ENCODE assay signal across 11 cellular contexts in the genomic region with DNA sequence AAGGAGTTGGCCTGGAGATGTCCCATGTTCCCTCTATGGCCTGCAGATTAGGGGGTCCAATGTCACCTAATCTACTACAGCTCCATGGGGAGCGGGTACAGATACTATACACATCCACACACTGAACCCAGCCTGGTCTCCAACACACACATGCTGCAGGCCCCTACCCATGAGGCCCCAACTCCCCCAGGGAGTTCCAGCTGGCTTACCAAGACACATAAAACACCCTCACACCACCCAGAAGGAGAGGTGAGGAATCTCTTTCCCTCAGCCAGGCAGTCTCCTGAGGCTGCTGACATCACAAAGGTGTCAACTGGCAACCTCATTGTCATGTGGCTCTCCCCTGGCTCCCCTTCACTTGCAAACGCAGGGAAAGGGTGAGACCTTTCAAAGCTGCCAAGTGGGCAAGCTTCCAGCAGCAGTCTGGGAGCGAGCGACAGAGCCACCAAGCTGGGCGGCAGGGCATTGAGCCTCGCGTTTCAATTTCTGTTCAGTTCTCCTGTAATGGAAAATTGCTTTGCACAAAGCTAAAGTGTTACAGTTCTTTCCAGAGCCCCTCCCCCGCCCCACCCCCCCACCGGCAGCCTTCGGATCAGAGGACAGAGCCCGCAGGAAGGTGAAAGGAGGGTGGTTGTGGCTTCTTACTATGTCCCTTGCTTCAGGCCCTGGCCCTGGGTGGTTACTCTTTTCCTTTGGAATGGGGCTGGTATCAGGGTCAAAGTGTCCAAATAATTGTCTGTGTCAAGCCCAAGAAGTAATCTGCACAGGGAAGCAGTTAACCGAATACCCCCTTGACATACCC. TPM values are rescaled to one million over a fixed set of nuclear protein-coding genes. Genes with fewer than 3 reads are reported as not detected.
DNase-seq lines count a peak whose midpoint lies in the region; ATAC-seq, FAIRE-seq and TF ChIP-seq lines count a peak whose summit lies in the region.
"Had no signal": no experiment of that assay in that cellular context is flagged by ENCODE, and none has a peak within 500 bp of the region (broad histone marks: within the 10 kb centered on the region; RNA-seq: fewer than 3 reads in every experiment).

A gene with protein sequence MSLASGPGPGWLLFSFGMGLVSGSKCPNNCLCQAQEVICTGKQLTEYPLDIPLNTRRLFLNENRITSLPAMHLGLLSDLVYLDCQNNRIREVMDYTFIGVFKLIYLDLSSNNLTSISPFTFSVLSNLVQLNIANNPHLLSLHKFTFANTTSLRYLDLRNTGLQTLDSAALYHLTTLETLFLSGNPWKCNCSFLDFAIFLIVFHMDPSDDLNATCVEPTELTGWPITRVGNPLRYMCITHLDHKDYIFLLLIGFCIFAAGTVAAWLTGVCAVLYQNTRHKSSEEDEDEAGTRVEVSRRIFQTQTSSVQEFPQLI (plus strand): TSS at position 350 of the 802 bp plus-strand sequence. CDS start 297 bp downstream, at position 647.

- no peak within 1 kb of the TSS for H3K27ac Mint-ChIP-seq in stimulated activated naive CD8-positive, alpha-beta T cell treated with anti-CD3 and anti-CD28 coated beads, Interleukin-15, amount 100 ng/mL, for 72 hours

- no peak within 1 kb of the TSS for H3K4me2 ChIP-seq in K562 (ENCODE audit: insufficient read depth, low read length)

- intact Hi-C loops in K562 (cut with micrococcal nuclease) (loop anchor here (5.0 kb wide), 1 partner anchor 42 kb away; no protein-coding TSS in a partner anchor), aorta (cut with DNase I) (no loop called here)

- DNase-seq in stimulated activated naive CD8-positive, alpha-beta T cell treated with anti-CD3 and anti-CD28 coated beads, Interleukin-15, amount 100 ng/mL, for 72 hours: no peak
- no peak for DNase-seq in stimulated activated naive CD8-positive, alpha-beta T cell treated with anti-CD3 and anti-CD28 coated beads, Interleukin-15, Interleukin-2, amounts not matched to agents 100 U/mL and 50 U/mL, for 24 hours
- DNase-seq in K562 (ENCODE audit: extremely low read depth in 1 of 4, low spot score in 3 of 4) (no peak), left lobe of liver (ENCODE audit: low spot score) (peak; percentile 81), aorta (peak in 1 of 2 donors; percentile 60), ACHN (no peak)
- DNase-seq: activated CD4-positive, alpha-beta T cell treated with anti-CD3 and anti-CD28 coated beads for 1 hour had no signal

- H3K9me3 ChIP-seq in K562 (replicated peaks; ENCODE audit: control insufficient read depth, insufficient read depth, low read depth, low read length) (no peaks in the 10 kb centered on the region), aorta (ENCODE audit: control insufficient read depth, low read length) (no peaks in the 10 kb centered on the region)

- peaks cover 7% of the 10 kb centered on the region for H3K4me1 Mint-ChIP-seq in stimulated activated naive CD8-positive, alpha-beta T cell treated with anti-CD3 and anti-CD28 coated beads, Interleukin-15, amount 100 ng/mL, for 72 hours

- no peak within 1 kb of the TSS for H3K4me3 Mint-ChIP-seq in stimulated activated naive CD8-positive, alpha-beta T cell treated with anti-CD3 and anti-CD28 coated beads, Interleukin-15, amount 100 ng/mL, for 72 hours

- H3K27ac ChIP-seq in K562 (ENCODE audit: extremely low read depth, low read depth, low read length): no peak within 1 kb of the TSS
- no peak within 1 kb of the TSS for H3K27ac ChIP-seq in aorta (ENCODE audit: low read depth in 1 of 2, low read length in 2 of 2)

- H3K9me1 ChIP-seq in K562 (ENCODE audit: control insufficient read depth, insufficient read depth, low read length): no peaks in the 10 kb centered on the region

- WGBS in K562 (ENCODE audit: insufficient coverage, low coverage, missing lambda C conversion rate): 1% methylated on average over 11 of the region's 12 CpGs
- WGBS in aorta, 2 donors: 16 to 17% methylated on average over 12 of the region's 12 CpGs

- H4K20me1 ChIP-seq in K562 (replicated peaks; ENCODE audit: control insufficient read depth, insufficient read depth, low read length): no peaks in the 10 kb centered on the region; the same call in 1 of the 2 replicates

- H3K9me3 Mint-ChIP-seq in stimulated activated naive CD8-positive, alpha-beta T cell treated with anti-CD3 and anti-CD28 coated beads, Interleukin-15, amount 100 ng/mL, for 72 hours: no peaks in the 10 kb centered on the region

- H3K79me2 ChIP-seq in K562 (ENCODE audit: control insufficient read depth, insufficient read depth, low read length): no peaks in the 10 kb centered on the region

- no peak for TF ChIP-seq POLR2A in K562 (conservative IDR thresholded peaks at IDR 0.05)

- no peak within 1 kb of the TSS for H3K4me3 ChIP-seq in K562
- no peak within 1 kb of the TSS for H3K4me3 ChIP-seq in aorta (ENCODE audit: low read length in 2 of 2)

- H3K27me3 ChIP-seq in K562 (ENCODE audit: control insufficient read depth in 2 of 2, insufficient read depth in 2 of 2, low read length in 2 of 2) (peaks cover 3 to 19% of the 10 kb centered on the region in 2 experiments), aorta (ENCODE audit: control insufficient read depth in 1 of 2, insufficient read depth in 2 of 2, low read length in 1 of 2) (no peaks in the 10 kb centered on the region)

- no peak for FAIRE-seq in K562 (lab: Jason Lieb, UNC)

- H3K9ac ChIP-seq in K562 (ENCODE audit: insufficient read depth in 1 of 2, low read depth in 2 of 2, low read length in 2 of 2): no peak within 1 kb of the TSS

- POLR2A ChIA-PET in K562 (lab: Yijun Ruan, JAX): interaction anchor here (0.6 kb wide), 1 partner anchor 162 kb away, joined by 3 read pairs; no protein-coding TSS in a partner anchor

- TF ChIP-seq EP300 in K562 (IDR thresholded peaks at IDR 0.05; ENCODE audit: low read length): no peak

- H3K4me1 ChIP-seq in K562 (replicated peaks in 1 of 2; ENCODE audit: control insufficient read depth in 2 of 2, insufficient read depth in 2 of 2, low read length in 2 of 2) (no peaks in the 10 kb centered on the region), aorta (ENCODE audit: control insufficient read depth in 1 of 2, insufficient read depth in 2 of 2, low read length in 2 of 2) (peaks cover 0 to 3% of the 10 kb centered on the region in 2 donors)

- CTCF ChIA-PET in K562 (lab: Yijun Ruan, JAX; ENCODE audit: low intra/inter-chr PET ratio): no interaction called here

- in situ Hi-C loops in K562 (cut with MboI): no loop called here
- in situ Hi-C loops in ACHN (cut with HindIII; ENCODE audit: low pct_ligation_motif_present, low pct_unique_long_range_greater_than_20kb, low sequenced_read_pairs): no loop called here

- H3K27me3 Mint-ChIP-seq in stimulated activated naive CD8-positive, alpha-beta T cell treated with anti-CD3 and anti-CD28 coated beads, Interleukin-15, amount 100 ng/mL, for 72 hours: peaks cover 86% of the 10 kb centered on the region

- no peak for TF ChIP-seq RAD21 in K562 (CRISPR knock-in tag; conservative IDR thresholded peaks at IDR 0.05 in 1 of 2, IDR thresholded peaks at IDR 0.05 in 1 of 2)

- TF ChIP-seq CTCF in K562 (IDR thresholded peaks at IDR 0.05 in 2 of 3, conservative IDR thresholded peaks at IDR 0.05 in 1 of 3; ENCODE audit: insufficient read depth in 2 of 3, low read depth in 1 of 3, low read length in 3 of 3): no peak

- no peak within 1 kb of the TSS for H2AFZ ChIP-seq in K562 (ENCODE audit: low read depth, low read length)

- peak; percentile 23 for ATAC-seq in stimulated activated naive CD8-positive, alpha-beta T cell treated with anti-CD3 and anti-CD28 coated beads, Interleukin-15, amount 100 ng/mL, for 72 hours
- no peak for ATAC-seq in stimulated activated naive CD8-positive, alpha-beta T cell treated with anti-CD3 and anti-CD28 coated beads, Interleukin-15, Interleukin-2, amounts not matched to agents 100 U/mL and 50 U/mL, for 24 hours
- ATAC-seq in K562 (peak; percentile 33; the same call in 1 of the 3 replicates), left lobe of liver (peak; percentile 94), aorta (ENCODE audit: low FRiP score) (peak; percentile 51), GM21619 (IDR thresholded peaks at IDR 0.05; ENCODE audit: unreplicated experiment) (no peak), HG03571 (IDR thresholded peaks at IDR 0.05; ENCODE audit: unreplicated experiment) (no peak)

- BruUV-seq in K562 (replicated peaks; lab: Mats Ljungman, UMichigan): no TSS peak

- no peaks in the 10 kb centered on the region for H3K36me3 ChIP-seq in K562 (ENCODE audit: control insufficient read depth, insufficient read depth, low read length)
- no peaks in the 10 kb centered on the region for H3K36me3 ChIP-seq in aorta (ENCODE audit: control insufficient read depth in 1 of 2, insufficient read depth in 2 of 2, low read length in 1 of 2)

TF ChIP-seq in K562, 482 proteins besides CTCF, POLR2A, EP300 and RAD21 (continues in another document):
- TF ChIP-seq ZNF174 (CRISPR knock-in tag; IDR thresholded peaks at IDR 0.05): no peak

RNA-seq across cellular contexts. Expression of the gene that starts here (rescaled TPM):
- total RNA-seq in K562 (2011; cell fraction: chromatin; rRNA removed; ENCODE audit: low replicate concordance): not detected in 2 replicates
- total RNA-seq in K562 (2011; cell fraction: nucleolus; rRNA removed): not detected in 2 replicates
- not detected in 2 replicates for total RNA-seq in K562 (2011; cell fraction: nucleoplasm; rRNA removed)
- not detected in 2 replicates for total RNA-seq in K562 (2014; rRNA removed)
- not detected in 2 replicates for total RNA-seq in K562 (2014; rRNA removed; fragmentation: Illumina TruSeq; extraction: Trizol)
- not detected in 2 replicates for total RNA-seq in K562 (2015; rRNA removed; fragmentation: Illumina TruSeq; extraction: Trizol)
- not detected in 2 replicates for total RNA-seq in K562 (2021)
- polyA plus RNA-seq in K562 (2011; rRNA removed): not detected in 2 replicates
- not detected in 2 replicates for polyA plus RNA-seq in K562 (2011; cell fraction: cytosol; rRNA removed)
- polyA plus RNA-seq in K562 (2011; cell fraction: nucleus; rRNA removed): not detected in 2 replicates
- not detected in 2 replicates for polyA plus RNA-seq in K562 (2012)
- not detected in 2 replicates for polyA plus RNA-seq in K562 (2014; fragmentation: Illumina TruSeq; extraction: Trizol)
- not detected for polyA plus RNA-seq in K562 (2014; fragmentation: Nextera tagmentation; extraction: Ambion mirVana)
- not detected in 2 replicates for polyA plus RNA-seq in K562 (2014; rRNA removed)
- polyA minus RNA-seq in K562 (2011; rRNA and poly(A)+ RNA removed): not detected in 2 replicates
- polyA minus RNA-seq in K562 (2011; cell fraction: cytosol; rRNA and poly(A)+ RNA removed): not detected in 2 replicates
- polyA minus RNA-seq in K562 (2011; cell fraction: nucleus; rRNA and poly(A)+ RNA removed): not detected in 2 replicates
- not detected for total RNA-seq in left lobe of liver
- total RNA-seq in aorta: not detected
- polyA plus RNA-seq in aorta: not detected
- total RNA-seq: lower leg skin had no signal
- polyA plus RNA-seq: BJ had no signal

Comparison
In these comparisons a context has a peak if more than half of its experiments do, and no peak if none do; other contexts are left out.
1. Peak in ATAC-seq in K562; RNA of the gene not detected or under 1 TPM.
2. Peak in DNase-seq and ATAC-seq in left lobe of liver; RNA of the gene not detected or under 1 TPM.
3. Peak in ATAC-seq in aorta; RNA of the gene not detected or under 1 TPM.